16 cellular contexts compared by ENCODE assay signal in genomic region chr6:16925461-16925860, GRCh38.
"Had no signal": no experiment of that assay in that cellular context is flagged by ENCODE, and none has a peak within 500 bp of the region (broad histone marks: within the 10 kb centered on the region; RNA-seq: fewer than 3 reads in every experiment).

No MANE protein-coding gene starts in this region.

- DNase-seq: activated CD4-positive, alpha-beta T cell treated with anti-CD3 and anti-CD28 coated beads, Interleukin-2, amount 10 ng/mL, durations not matched to agents 7 days and 5 days; activated CD8-positive, alpha-beta T cell treated with anti-CD3 and anti-CD28 coated beads, Interleukin-2, amount 10 ng/mL, durations not matched to agents 7 days and 5 days; activated naive CD4-positive, alpha-beta T cell treated with Interleukin-2 at 50 U/mL for 16 hours; activated T-cell treated with anti-CD3 and anti-CD28 coated beads, Interleukin-2, amount 50 U/mL, for 24 hours; anterior cingulate cortex; effector CD4-positive, alpha-beta T cell; natural killer cell; spleen; stimulated activated naive B cell treated with anti-CD40 and anti-IgM and Interleukin-4, amounts not matched to agents 10 μg/mL and 1 μg/mL and 100 μg/mL, for 72 hours; upper lobe of right lung had no signal

- H3K9me3 ChIP-seq: breast epithelium, spleen, thoracic aorta, upper lobe of right lung had no signal

- H3K27me3 ChIP-seq: breast epithelium, hepatocyte, spleen, upper lobe of right lung had no signal

- H2AFZ ChIP-seq: hepatocyte, parathyroid adenoma had no signal

- H3K79me2 ChIP-seq: hepatocyte, parathyroid adenoma had no signal

- H3K27ac ChIP-seq: breast epithelium, hepatocyte, parathyroid adenoma, spleen, thoracic aorta, upper lobe of right lung had no signal

- H3K36me3 ChIP-seq: breast epithelium, spleen, thoracic aorta, upper lobe of right lung had no signal

- H3K9ac ChIP-seq: parathyroid adenoma had no signal

- H3K4me3 ChIP-seq: breast epithelium, hepatocyte, spleen, thoracic aorta, upper lobe of right lung had no signal

- H3K4me2 ChIP-seq: hepatocyte had no signal

- H3K4me1 ChIP-seq: breast epithelium, parathyroid adenoma, spleen, upper lobe of right lung had no signal

- ATAC-seq: activated CD4-positive, CD25-positive, alpha-beta regulatory T cell treated with anti-CD3 and anti-CD28 coated beads, Interleukin-2, amount 50 U/mL, for 24 hours; activated CD8-positive, alpha-beta T cell treated with anti-CD3 and anti-CD28 coated beads, Interleukin-2, amount 10 ng/mL, durations not matched to agents 7 days and 5 days; natural killer cell; sciatic nerve; stimulated activated naive B cell treated with anti-CD40 and anti-IgM and Interleukin-4, amounts not matched to agents 10 μg/mL and 1 μg/mL and 100 μg/mL, for 72 hours; upper lobe of right lung had no signal
